24 cellular contexts compared by ENCODE assay signal in genomic region chr6:40413231-40413755, GRCh38.
DNase-seq lines count a peak whose midpoint lies in the region; ATAC-seq and TF ChIP-seq lines count a peak whose summit lies in the region.
"Had no signal": no experiment of that assay in that cellular context is flagged by ENCODE, and none has a peak within 500 bp of the region (broad histone marks: within the 10 kb centered on the region; RNA-seq: fewer than 3 reads in every experiment).

No MANE protein-coding gene starts in this region.

- no peak overlapping the region for H4K8ac ChIP-seq in IMR-90 (ENCODE audit: low read depth in 2 of 2, low read length in 2 of 2)

- TF ChIP-seq POLR2A in IMR-90 (IDR thresholded peaks at IDR 0.05; ENCODE audit: low read depth, low read length) (no peak), adrenal gland (IDR thresholded peaks at IDR 0.05) (no peak), prostate gland (IDR thresholded peaks at IDR 0.05) (no peak)

- no peak overlapping the region for H4K5ac ChIP-seq in IMR-90 (ENCODE audit: low read depth, low read length)

- intact Hi-C loops in IMR-90 (cut with micrococcal nuclease) (no loop called here), adrenal gland (cut with DNase I) (no loop called here), prostate gland (cut with DNase I) (no loop called here)

- DNase-seq in IMR-90 (no peak), adrenal gland (peak in 6 of 7 donors; percentile 17 to 60 (median 26)), left kidney (ENCODE audit: low read depth, low spot score) (peak; percentile 84), NCI-H510A (lab: John Stamatoyannopoulos, UW) (no peak), prostate gland (ENCODE audit: low spot score) (no peak), T1000 (lab: John Stamatoyannopoulos, UW) (no peak)
- no peak for DNase-seq in stimulated activated effector memory CD8-positive, alpha-beta T cell treated with anti-CD3 and anti-CD28 coated beads, Interleukin-12 subunit alpha, Interleukin-12 subunit beta, amount 100 ng/mL, for 72 hours (ENCODE audit: low spot score in 2 of 2)
- DNase-seq: activated CD4-positive, alpha-beta T cell treated with anti-CD3 and anti-CD28 coated beads, Interleukin-2, amount 10 ng/mL, durations not matched to agents 7 days and 5 days; activated CD8-positive, alpha-beta memory T cell treated with anti-CD3 and anti-CD28 coated beads, Interleukin-2, amount 10 ng/mL, durations not matched to agents 7 days and 5 days; activated naive CD4-positive, alpha-beta T cell treated with anti-CD3 and anti-CD28 coated beads, Interleukin-2, amount 10 ng/mL, durations not matched to agents 7 days and 5 days; CD4-positive, alpha-beta T cell; DMS 273 treated with DMSO at 0.1 percent for 48 hours; glutamatergic neuron; left cardiac atrium; MV-4-11; NCI-H774; OCI-M1; stimulated activated CD4-positive, alpha-beta T cell treated with anti-CD3 and anti-CD28 coated beads, Interleukin-4, amount 100 ng/mL, for 1 hour; stimulated activated naive B cell treated with anti-CD40 and anti-IgM and Interleukin-4, amounts not matched to agents 10 μg/mL and 1 μg/mL and 100 μg/mL, for 72 hours had no signal

- no peak overlapping the region for H3K18ac ChIP-seq in IMR-90 (ENCODE audit: low read depth, low read length)

- H3K9ac ChIP-seq in IMR-90 (ENCODE audit: low read depth, low read length): no peak overlapping the region

- H2BK15ac ChIP-seq in IMR-90 (ENCODE audit: low read depth, low read length): no peak overlapping the region

- H3K56ac ChIP-seq in IMR-90 (ENCODE audit: extremely low read depth, insufficient read depth, low read length): no peak overlapping the region

- POLR2A ChIA-PET in IMR-90 (lab: Charles Lee; ENCODE audit: unreplicated experiment): no interaction called here

- no peak overlapping the region for H2BK20ac ChIP-seq in IMR-90 (ENCODE audit: low read depth, low read length)

- peaks cover 5% of the 10 kb centered on the region for H3K4me1 Mint-ChIP-seq in stimulated activated effector memory CD8-positive, alpha-beta T cell treated with anti-CD3 and anti-CD28 coated beads, Interleukin-12 subunit alpha, Interleukin-12 subunit beta, amount 100 ng/mL, for 72 hours
- H3K4me1 Mint-ChIP-seq: activated CD4-positive, alpha-beta T cell treated with anti-CD3 and anti-CD28 coated beads, Interleukin-2, amount 10 ng/mL, durations not matched to agents 7 days and 5 days; activated CD8-positive, alpha-beta memory T cell treated with anti-CD3 and anti-CD28 coated beads, Interleukin-2, amount 10 ng/mL, durations not matched to agents 7 days and 5 days; activated naive CD4-positive, alpha-beta T cell treated with anti-CD3 and anti-CD28 coated beads, Interleukin-2, amount 10 ng/mL, durations not matched to agents 7 days and 5 days; memory B cell had no signal

- no peaks in the 10 kb centered on the region for H3K9me3 Mint-ChIP-seq in stimulated activated effector memory CD8-positive, alpha-beta T cell treated with anti-CD3 and anti-CD28 coated beads, Interleukin-12 subunit alpha, Interleukin-12 subunit beta, amount 100 ng/mL, for 72 hours
- H3K9me3 Mint-ChIP-seq: activated CD4-positive, alpha-beta T cell treated with anti-CD3 and anti-CD28 coated beads, Interleukin-2, amount 10 ng/mL, durations not matched to agents 7 days and 5 days; activated naive CD4-positive, alpha-beta T cell treated with anti-CD3 and anti-CD28 coated beads, Interleukin-2, amount 10 ng/mL, durations not matched to agents 7 days and 5 days; CD4-positive, alpha-beta T cell; GM23338; memory B cell; stimulated activated naive B cell treated with anti-CD40 and anti-IgM and Interleukin-4, amounts not matched to agents 10 μg/mL and 1 μg/mL and 100 μg/mL, for 72 hours; T-helper 2 cell treated with Interferon-gamma antibody and Interleukin-4, amounts not matched to agents 5 μg/mL and 100 μg/mL, for 36 hours had no signal

- no peak overlapping the region for H3K4me3 Mint-ChIP-seq in stimulated activated effector memory CD8-positive, alpha-beta T cell treated with anti-CD3 and anti-CD28 coated beads, Interleukin-12 subunit alpha, Interleukin-12 subunit beta, amount 100 ng/mL, for 72 hours
- H3K4me3 Mint-ChIP-seq: activated CD4-positive, alpha-beta T cell treated with anti-CD3 and anti-CD28 coated beads, Interleukin-2, amount 10 ng/mL, durations not matched to agents 7 days and 5 days; activated CD8-positive, alpha-beta memory T cell treated with anti-CD3 and anti-CD28 coated beads, Interleukin-2, amount 10 ng/mL, durations not matched to agents 7 days and 5 days; activated naive CD4-positive, alpha-beta T cell treated with anti-CD3 and anti-CD28 coated beads, Interleukin-2, amount 10 ng/mL, durations not matched to agents 7 days and 5 days; CD4-positive, alpha-beta T cell; GM23338; memory B cell; stimulated activated naive B cell treated with anti-CD40 and anti-IgM and Interleukin-4, amounts not matched to agents 10 μg/mL and 1 μg/mL and 100 μg/mL, for 72 hours; T-helper 2 cell treated with Interferon-gamma antibody and Interleukin-4, amounts not matched to agents 5 μg/mL and 100 μg/mL, for 36 hours had no signal

- H3K4me3 ChIP-seq in IMR-90 (ENCODE audit: insufficient read depth, low read depth, low read length) (no peak overlapping the region), adrenal gland (no peak overlapping the region), prostate gland (no peak overlapping the region)
- H3K4me3 ChIP-seq: GM23338 had no signal

- H3K27ac Mint-ChIP-seq in stimulated activated effector memory CD8-positive, alpha-beta T cell treated with anti-CD3 and anti-CD28 coated beads, Interleukin-12 subunit alpha, Interleukin-12 subunit beta, amount 100 ng/mL, for 72 hours: no peak overlapping the region
- H3K27ac Mint-ChIP-seq: activated CD4-positive, alpha-beta T cell treated with anti-CD3 and anti-CD28 coated beads, Interleukin-2, amount 10 ng/mL, durations not matched to agents 7 days and 5 days; activated CD8-positive, alpha-beta memory T cell treated with anti-CD3 and anti-CD28 coated beads, Interleukin-2, amount 10 ng/mL, durations not matched to agents 7 days and 5 days; activated naive CD4-positive, alpha-beta T cell treated with anti-CD3 and anti-CD28 coated beads, Interleukin-2, amount 10 ng/mL, durations not matched to agents 7 days and 5 days; CD4-positive, alpha-beta T cell; GM23338; memory B cell; stimulated activated naive B cell treated with anti-CD40 and anti-IgM and Interleukin-4, amounts not matched to agents 10 μg/mL and 1 μg/mL and 100 μg/mL, for 72 hours; T-helper 2 cell treated with Interferon-gamma antibody and Interleukin-4, amounts not matched to agents 5 μg/mL and 100 μg/mL, for 36 hours had no signal

- no TSS peak for BruUV-seq in IMR-90 (replicated peaks; lab: Mats Ljungman, UMichigan)

- no peaks in the 10 kb centered on the region for H3K79me1 ChIP-seq in IMR-90 (ENCODE audit: low read depth in 1 of 2, low read length in 2 of 2)

- H3K27me3 ChIP-seq in IMR-90 (ENCODE audit: control insufficient read depth, insufficient read depth, low read length) (no peaks in the 10 kb centered on the region), adrenal gland (no peaks in the 10 kb centered on the region), prostate gland (replicated peaks; ENCODE audit: insufficient read depth) (no peaks in the 10 kb centered on the region)

- H3K36me3 ChIP-seq in IMR-90 (ENCODE audit: control insufficient read depth, insufficient read depth, low read length) (no peaks in the 10 kb centered on the region), adrenal gland (replicated peaks in 1 of 2) (no peaks in the 10 kb centered on the region), prostate gland (no peaks in the 10 kb centered on the region)

- no peaks in the 10 kb centered on the region for H3K36me3 Mint-ChIP-seq in stimulated activated effector memory CD8-positive, alpha-beta T cell treated with anti-CD3 and anti-CD28 coated beads, Interleukin-12 subunit alpha, Interleukin-12 subunit beta, amount 100 ng/mL, for 72 hours
- H3K36me3 Mint-ChIP-seq: activated CD8-positive, alpha-beta memory T cell treated with anti-CD3 and anti-CD28 coated beads, Interleukin-2, amount 10 ng/mL, durations not matched to agents 7 days and 5 days; activated naive CD4-positive, alpha-beta T cell treated with anti-CD3 and anti-CD28 coated beads, Interleukin-2, amount 10 ng/mL, durations not matched to agents 7 days and 5 days; memory B cell; stimulated activated naive B cell treated with anti-CD40 and anti-IgM and Interleukin-4, amounts not matched to agents 10 μg/mL and 1 μg/mL and 100 μg/mL, for 72 hours had no signal

- H3K4me2 ChIP-seq in IMR-90 (ENCODE audit: low read depth, low read length): no peak overlapping the region
- H3K4me2 ChIP-seq: GM23338 had no signal

- H3K4ac ChIP-seq in IMR-90 (ENCODE audit: low read depth, low read length): no peak overlapping the region

- H3K27ac ChIP-seq in IMR-90 (ENCODE audit: insufficient read depth, low read length) (no peak overlapping the region), adrenal gland (no peak overlapping the region), prostate gland (no peak overlapping the region)
- H3K27ac ChIP-seq: epithelial cell of prostate, VCaP had no signal

- peak overlapping the region; percentile 56 for H2AFZ ChIP-seq in IMR-90 (replicated peaks; ENCODE audit: low read length, poor library complexity)
- H2AFZ ChIP-seq: GM23338 had no signal

- dilution Hi-C loops in IMR-90 (cut with HindIII; ENCODE audit: low sequenced_read_pairs, unreplicated experiment): no loop called here

- in situ Hi-C loops in IMR-90 (cut with MboI; ENCODE audit: low sequenced_read_pairs): no loop called here

- no peak overlapping the region for H3K14ac ChIP-seq in IMR-90 (replicated peaks; ENCODE audit: low read depth, low read length)

- no peak for ATAC-seq in IMR-90 (ENCODE audit: low read depth)
- peak; percentile 5 for ATAC-seq in stimulated activated effector memory CD8-positive, alpha-beta T cell treated with anti-CD3 and anti-CD28 coated beads, Interleukin-12 subunit alpha, Interleukin-12 subunit beta, amount 100 ng/mL, for 72 hours
- ATAC-seq: activated CD8-positive, alpha-beta memory T cell treated with anti-CD3 and anti-CD28 coated beads, Interleukin-2, amount 10 ng/mL, durations not matched to agents 7 days and 5 days; GM23338; stimulated activated naive B cell treated with anti-CD40 and anti-IgM and Interleukin-4, amounts not matched to agents 10 μg/mL and 1 μg/mL and 100 μg/mL, for 72 hours had no signal

- no peak overlapping the region for H3K23ac ChIP-seq in IMR-90 (ENCODE audit: low read depth, low read length)

- H2BK5ac ChIP-seq in IMR-90 (ENCODE audit: low read depth, low read length, poor library complexity, severe bottlenecking): no peak overlapping the region

- no peak overlapping the region for H4K91ac ChIP-seq in IMR-90 (ENCODE audit: insufficient read depth, low read depth, low read length)

- no peaks in the 10 kb centered on the region for H3K9me3 ChIP-seq in IMR-90 (ENCODE audit: control insufficient read depth, insufficient read depth, low read length)
- H3K9me3 ChIP-seq in adrenal gland (replicated peaks in 1 of 3): no peaks in the 10 kb centered on the region
- no peaks in the 10 kb centered on the region for H3K9me3 ChIP-seq in prostate gland

- H2AK9ac ChIP-seq in IMR-90 (replicated peaks; ENCODE audit: low read depth, low read length, poor library complexity): no peak overlapping the region

- no peak overlapping the region for H2BK120ac ChIP-seq in IMR-90 (ENCODE audit: low read depth, low read length)

- H2AK5ac ChIP-seq in IMR-90 (ENCODE audit: low read depth, low read length): no peak overlapping the region

- WGBS in IMR-90 (ENCODE audit: extremely low coverage in 2 of 2, insufficient read length in 1 of 2), 2 experiments: 0% methylated on average over 2 of the region's 8 CpGs; no CpG with 5 or more reads in 1 of the 2 experiments
- WGBS in adrenal gland, 4 donors: 56 to 74% (median 61%) methylated on average over 5 to 8 of the region's 8 CpGs
- WGBS in prostate gland: 79% methylated on average over 8 of the region's 8 CpGs

- H3K4me1 ChIP-seq in IMR-90 (ENCODE audit: control insufficient read depth, insufficient read depth, low read length) (no peaks in the 10 kb centered on the region), adrenal gland (replicated peaks in 1 of 2) (no peaks in the 10 kb centered on the region), prostate gland (replicated peaks) (no peaks in the 10 kb centered on the region)

- CTCF ChIA-PET in IMR-90 (lab: Yijun Ruan, JAX): no interaction called here

- no peak for TF ChIP-seq RAD21 in IMR-90 (IDR thresholded peaks at IDR 0.05; ENCODE audit: low read length)

- no peaks in the 10 kb centered on the region for H3K9me1 ChIP-seq in IMR-90 (ENCODE audit: insufficient read depth, low read length)

- TF ChIP-seq CTCF in IMR-90 (conservative IDR thresholded peaks at IDR 0.05; ENCODE audit: low read depth, low read length) (no peak), adrenal gland (IDR thresholded peaks at IDR 0.05) (no peak), prostate gland (IDR thresholded peaks at IDR 0.05) (no peak)

- no peaks in the 10 kb centered on the region for H4K20me1 ChIP-seq in IMR-90 (ENCODE audit: insufficient read depth, low read length)

Comparison
In these comparisons a context has a peak if more than half of its experiments do, and no peak if none do; other contexts are left out.
1. DNase-seq: peak in adrenal gland (6 of 7) and left kidney (single experiment); none in IMR-90 (single experiment), stimulated activated effector memory CD8-positive, alpha-beta T cell treated with anti-CD3 and anti-CD28 coated beads, Interleukin-12 subunit alpha, Interleukin-12 subunit beta, amount 100 ng/mL, for 72 hours (0 of 2), NCI-H510A (single experiment), prostate gland (single experiment) and T1000 (single experiment).